ENCODE assay signal across 7 cellular contexts in genomic region chr5:96997265-96997859, GRCh38.
DNase-seq lines count a peak whose midpoint lies in the region; ATAC-seq and TF ChIP-seq lines count a peak whose summit lies in the region.

No MANE protein-coding gene starts in this region.

- CTCF ChIA-PET in CD4-positive, alpha-beta memory T cell (lab: Charles Lee; ENCODE audit: partially characterized antibody): interaction anchor here (1.0 to 2.6 kb wide), 18 partner anchors 10 to 245 kb away, joined by 3 to 14 read pairs (median 4); partner anchors contain the start of genes ERAP2 and LNPEP
- CTCF ChIA-PET in Panc1 (lab: Charles Lee): interaction anchor here (1.1 kb wide), 2 partner anchors 128 to 145 kb away, joined by 4 to 8 read pairs; partner anchors contain the start of gene LIX1

- H3K4me3 ChIP-seq in CD4-positive, alpha-beta memory T cell (ENCODE audit: low read length in 2 of 2): no peak overlapping the region
- no peak overlapping the region for H3K4me3 ChIP-seq in Panc1 (ENCODE audit: low read depth in 2 of 2, low read length in 2 of 2)
- H3K4me3 ChIP-seq in endodermal cell (ENCODE audit: low read length): no peak overlapping the region

- no peaks in the 10 kb centered on the region for H3K4me1 ChIP-seq in CD4-positive, alpha-beta memory T cell (ENCODE audit: insufficient read depth, low read length)
- no peaks in the 10 kb centered on the region for H3K4me1 ChIP-seq in Panc1 (ENCODE audit: control insufficient read depth, insufficient read depth, low read length)
- H3K4me1 ChIP-seq in endodermal cell (ENCODE audit: control insufficient read depth, insufficient read depth, low read length): peaks cover 4% of the 10 kb centered on the region

- in situ Hi-C loops in Panc1 (cut with HindIII; ENCODE audit: low pct_unique_long_range_greater_than_20kb, low sequenced_read_pairs): no loop called here

- peak in 4 of 5 donors; percentile 14 to 24 (median 18) for DNase-seq in CD4-positive, alpha-beta memory T cell
- DNase-seq in Panc1 (ENCODE audit: low read depth, low spot score): peak; percentile 20
- no peak for DNase-seq in endodermal cell
- no peak for DNase-seq in neural crest cell (ENCODE audit: low read depth, low spot score)

- no peak overlapping the region for H3K27ac ChIP-seq in CD4-positive, alpha-beta memory T cell (ENCODE audit: low read depth, low read length)
- H3K27ac ChIP-seq in Panc1 (ENCODE audit: low read length) (no peak overlapping the region), endodermal cell (ENCODE audit: low read depth, low read length) (no peak overlapping the region)

- POLR2A ChIA-PET in CD4-positive, alpha-beta memory T cell (lab: Charles Lee; ENCODE audit: partially characterized antibody): interaction anchor here (1.1 to 1.7 kb wide), 3 partner anchors 59 to 129 kb away, joined by 3 to 7 read pairs (median 5); partner anchors contain the start of gene LNPEP
- POLR2A ChIA-PET in Panc1 (lab: Charles Lee): no interaction called here

- peaks cover 8 to 22% (median 14%) of the 10 kb centered on the region in 4 donors for H3K4me1 Mint-ChIP-seq in CD4-positive, alpha-beta memory T cell
- H3K4me1 Mint-ChIP-seq in endodermal cell: peaks cover 14% of the 10 kb centered on the region
- H3K4me1 Mint-ChIP-seq in neural crest cell: no peaks in the 10 kb centered on the region

- BruUV-seq in Panc1 (replicated peaks; lab: Mats Ljungman, UMichigan): no TSS peak

- H3K9me3 Mint-ChIP-seq in CD4-positive, alpha-beta memory T cell: no peaks in the 10 kb centered on the region
- no peaks in the 10 kb centered on the region for H3K9me3 Mint-ChIP-seq in endodermal cell
- no peaks in the 10 kb centered on the region for H3K9me3 Mint-ChIP-seq in neural crest cell

- peaks cover 55% of the 10 kb centered on the region for H3K36me3 ChIP-seq in CD4-positive, alpha-beta memory T cell (ENCODE audit: insufficient read depth, low read length)
- H3K36me3 ChIP-seq in Panc1 (ENCODE audit: control insufficient read depth, insufficient read depth, low read length): peaks cover 15% of the 10 kb centered on the region
- peaks cover 1% of the 10 kb centered on the region for H3K36me3 ChIP-seq in endodermal cell (ENCODE audit: control insufficient read depth, insufficient read depth, low read length)

- H3K27ac Mint-ChIP-seq in CD4-positive, alpha-beta memory T cell: peak overlapping the region in 2 of 7 donors; percentile 37 to 43
- no peak overlapping the region for H3K27ac Mint-ChIP-seq in endodermal cell
- H3K27ac Mint-ChIP-seq in neural crest cell (ENCODE audit: unreplicated experiment): no peak overlapping the region

- no peaks in the 10 kb centered on the region for H3K27me3 ChIP-seq in CD4-positive, alpha-beta memory T cell (ENCODE audit: insufficient read depth, low read length)
- H3K27me3 ChIP-seq in Panc1 (ENCODE audit: control insufficient read depth, insufficient read depth, low read length): no peaks in the 10 kb centered on the region
- H3K27me3 ChIP-seq in endodermal cell (ENCODE audit: control insufficient read depth, insufficient read depth, low read length, poor library complexity, severe bottlenecking): no peaks in the 10 kb centered on the region

- no peaks in the 10 kb centered on the region for H3K27me3 Mint-ChIP-seq in CD4-positive, alpha-beta memory T cell
- H3K27me3 Mint-ChIP-seq in endodermal cell (ENCODE audit: insufficient read depth) (no peaks in the 10 kb centered on the region), neural crest cell (ENCODE audit: low read depth) (no peaks in the 10 kb centered on the region)

- peak; percentile 43; the same call in 2 of the 3 replicates for TF ChIP-seq CTCF in GM12872 (IDR thresholded peaks at IDR 0.05; ENCODE audit: insufficient read depth, low read depth, low read length)
- peak; percentile 53; the same call in 1 of the 2 replicates for TF ChIP-seq CTCF in Panc1 (IDR thresholded peaks at IDR 0.05)
- peak; percentile 81 for TF ChIP-seq CTCF in endodermal cell (conservative IDR thresholded peaks at IDR 0.05)
- TF ChIP-seq CTCF in neural crest cell (conservative IDR thresholded peaks at IDR 0.05): peak; percentile 75

- ATAC-seq in HG03159 (IDR thresholded peaks at IDR 0.05; ENCODE audit: unreplicated experiment) (peak; percentile 84), Panc1 (0 out of 2 replicates have a peak, but pooled peaks have one; percentile 65), GM18870 (IDR thresholded peaks at IDR 0.05; ENCODE audit: unreplicated experiment) (no peak)

- 57 to 100% methylated on average over 1 of the region's 2 CpGs for WGBS in endodermal cell (ENCODE audit: insufficient coverage in 1 of 2, insufficient read length in 1 of 2), 2 experiments

- H3K4me3 Mint-ChIP-seq in CD4-positive, alpha-beta memory T cell: no peak overlapping the region
- H3K4me3 Mint-ChIP-seq in endodermal cell (no peak overlapping the region), neural crest cell (no peak overlapping the region)

- H3K9ac ChIP-seq in endodermal cell (ENCODE audit: extremely low read depth, low read length, poor library complexity, severe bottlenecking): no peak overlapping the region

- H3K36me3 Mint-ChIP-seq in CD4-positive, alpha-beta memory T cell: peaks cover 38 to 50% of the 10 kb centered on the region in 2 donors
- no peaks in the 10 kb centered on the region for H3K36me3 Mint-ChIP-seq in endodermal cell (ENCODE audit: low read depth)
- no peaks in the 10 kb centered on the region for H3K36me3 Mint-ChIP-seq in neural crest cell (ENCODE audit: low read depth)

- no peaks in the 10 kb centered on the region for H3K9me3 ChIP-seq in CD4-positive, alpha-beta memory T cell (ENCODE audit: control insufficient read depth in 1 of 2, low read length in 2 of 2)
- H3K9me3 ChIP-seq in Panc1 (ENCODE audit: control insufficient read depth, insufficient read depth, low read depth, low read length) (no peaks in the 10 kb centered on the region), endodermal cell (ENCODE audit: control insufficient read depth, low read length) (no peaks in the 10 kb centered on the region)

- intact Hi-C loops in CD4-positive, alpha-beta memory T cell (cut with micrococcal nuclease): loop anchor here (5.0 kb wide), 1 partner anchor 165 kb away; no protein-coding TSS in a partner anchor
- intact Hi-C loops in Panc1 (cut with micrococcal nuclease; ENCODE audit: unreplicated experiment): loop anchor here (5.0 to 10.0 kb wide), 3 partner anchors 123 to 165 kb away; partner anchors contain the start of genes ERAP2 and LIX1

Comparison
In these comparisons a context has a peak if more than half of its experiments do, and no peak if none do; other contexts are left out.
1. DNase-seq: peak in CD4-positive, alpha-beta memory T cell (4 of 5) and Panc1 (single experiment); none in endodermal cell (single experiment) and neural crest cell (single experiment).
2. Peak in every context shown above with its lines, with median percentiles within 50 percentile points of each other: CTCF ChIP-seq.